In the genomic region with DNA sequence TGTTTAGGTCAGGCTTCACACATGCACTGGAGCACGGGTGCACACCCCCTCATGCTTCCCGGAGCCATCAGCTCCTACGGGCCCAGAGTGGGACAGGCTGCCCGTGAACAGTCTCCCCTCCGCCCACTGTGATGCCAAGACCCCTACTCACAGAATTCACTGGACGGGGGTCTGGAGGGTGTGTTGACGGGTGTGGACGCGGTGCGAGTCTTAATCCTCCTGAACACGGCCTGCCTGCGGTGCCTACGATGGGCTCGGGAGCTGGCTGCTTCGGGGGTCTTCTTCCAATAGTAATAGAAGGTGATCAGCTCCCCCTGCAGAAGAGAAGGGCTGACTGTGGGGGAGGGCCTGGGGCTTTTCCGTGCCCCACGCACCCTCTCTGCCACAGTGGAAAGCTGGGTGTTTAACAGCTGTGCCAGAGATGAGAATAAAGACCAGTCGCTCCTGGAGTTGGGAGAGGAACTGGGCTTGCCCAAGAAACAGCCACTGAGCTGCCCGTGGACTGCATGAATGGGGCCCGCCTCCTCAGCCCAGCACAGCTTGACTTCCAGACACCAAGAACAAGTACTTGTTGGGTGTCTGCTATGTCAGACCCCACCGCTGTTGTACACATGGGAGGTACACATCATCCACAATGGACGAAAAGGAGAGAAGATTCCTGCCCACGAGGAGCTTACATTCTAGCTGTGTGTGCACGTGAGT, we compare ENCODE assay signal across 18 cellular contexts. TPM values are rescaled to one million over a fixed set of nuclear protein-coding genes. Genes with fewer than 3 reads are reported as not detected.
DNase-seq lines count a peak whose midpoint lies in the region; ATAC-seq, FAIRE-seq and TF ChIP-seq lines count a peak whose summit lies in the region.
"Had no signal": no experiment of that assay in that cellular context is flagged by ENCODE, and none has a peak within 500 bp of the region (broad histone marks: within the 10 kb centered on the region; RNA-seq: fewer than 3 reads in every experiment).

No MANE protein-coding gene starts in this region.

- ATAC-seq in GM21367 (IDR thresholded peaks at IDR 0.05; ENCODE audit: unreplicated experiment), result no peak
- ATAC-seq in HG02840 (IDR thresholded peaks at IDR 0.05; ENCODE audit: low FRiP score, unreplicated experiment), result no peak
- ATAC-seq: activated T-cell treated with anti-CD3 and anti-CD28 coated beads, Interleukin-2, amount 50 U/mL, for 4 hours had no signal

- FAIRE-seq in kidney (lab: Jason Lieb, UNC), result no peak

- H3K9me3 Mint-ChIP-seq in CD8-positive, alpha-beta memory T cell, result no peaks in the 10 kb centered on the region
- no peaks in the 10 kb centered on the region for H3K9me3 Mint-ChIP-seq in endodermal cell
- H3K9me3 Mint-ChIP-seq: activated T-cell treated with anti-CD3 and anti-CD28 coated beads, Interleukin-2, amount 50 U/mL, for 4 hours; neural crest cell had no signal

- H3K9ac ChIP-seq in endodermal cell (ENCODE audit: extremely low read depth, low read length, poor library complexity, severe bottlenecking) (no peak overlapping the region), kidney (ENCODE audit: low read length in 2 of 2) (peak overlapping the region in 1 of 2 donors; percentile 43)

- peaks cover 0 to 2% of the 10 kb centered on the region in 2 donors for H3K27me3 Mint-ChIP-seq in CD8-positive, alpha-beta memory T cell
- no peaks in the 10 kb centered on the region for H3K27me3 Mint-ChIP-seq in endodermal cell (ENCODE audit: insufficient read depth)

- H3K4me1 ChIP-seq in A673 (ENCODE audit: insufficient read depth, low read length, poor library complexity, severe bottlenecking) (peaks cover 72% of the 10 kb centered on the region), endodermal cell (ENCODE audit: control insufficient read depth, insufficient read depth, low read length) (no peaks in the 10 kb centered on the region), kidney (ENCODE audit: control insufficient read depth in 1 of 2, insufficient read depth in 1 of 2, low read depth in 1 of 2, low read length in 2 of 2) (peaks cover 40 to 54% of the 10 kb centered on the region in 2 donors)
- H3K4me1 ChIP-seq in CD8-positive, alpha-beta memory T cell (ENCODE audit: insufficient read depth, low read length), result peaks cover 9% of the 10 kb centered on the region

- no TSS peak for BruUV-seq in A673 (replicated peaks; lab: Mats Ljungman, UMichigan)

- H3K4me1 Mint-ChIP-seq in CD8-positive, alpha-beta memory T cell, result peaks cover 28 to 32% (median 30%) of the 10 kb centered on the region in 3 donors
- H3K4me1 Mint-ChIP-seq in endodermal cell, result peaks cover 11% of the 10 kb centered on the region

- CTCF ChIA-PET in A673 (lab: Charles Lee), result no interaction called here
- CTCF ChIA-PET in CD8-positive, alpha-beta memory T cell (lab: Charles Lee), result interaction anchor here (1.9 kb wide), 1 partner anchor 13 kb away, joined by 4 read pairs; no protein-coding TSS in a partner anchor

- DNase-seq in A673 (ENCODE audit: low spot score) (no peak), endodermal cell (no peak), posterior vena cava (ENCODE audit: low spot score) (peak; percentile 66), kidney (no peak)
- no peak for DNase-seq in CD8-positive, alpha-beta memory T cell
- DNase-seq: activated CD4-positive, alpha-beta T cell treated with anti-CD3 and anti-CD28 coated beads, Interleukin-2, amount 50 U/mL, for 4 hours; activated T-cell treated with anti-CD3 and anti-CD28 coated beads, Interleukin-2, amount 50 U/mL, for 4 hours; dermis blood vessel endothelial cell; midbrain; NCI-H1048; NCI-H2081; NCI-H510A treated with DMSO at 0.1 percent for 48 hours; stimulated activated CD4-positive, alpha-beta T cell treated with anti-CD3 and anti-CD28 coated beads, Interleukin-15, amount 100 ng/mL, for 24 hours; testis had no signal

- H3K36me3 ChIP-seq in A673 (ENCODE audit: insufficient read depth, low read length, poor library complexity, severe bottlenecking) (peaks cover 36% of the 10 kb centered on the region), endodermal cell (ENCODE audit: control insufficient read depth, insufficient read depth, low read length) (peaks cover 64% of the 10 kb centered on the region), kidney (ENCODE audit: control insufficient read depth in 1 of 2, insufficient read depth in 2 of 2, low read length in 2 of 2) (peaks cover 26 to 44% of the 10 kb centered on the region in 2 donors)
- H3K36me3 ChIP-seq in CD8-positive, alpha-beta memory T cell (ENCODE audit: insufficient read depth, low read length), result peaks cover 36% of the 10 kb centered on the region

- intact Hi-C loops in A673 (cut with micrococcal nuclease; ENCODE audit: unreplicated experiment), result no loop called here
- intact Hi-C loops in posterior vena cava (cut with DNase I), result no loop called here
- intact Hi-C loops in kidney (cut with DNase I), result no loop called here

- H3K27ac ChIP-seq in A673 (ENCODE audit: low read depth, low read length, poor library complexity, severe bottlenecking) (peak overlapping the region; percentile 11), endodermal cell (ENCODE audit: low read depth, low read length) (no peak overlapping the region), kidney (ENCODE audit: low read depth in 2 of 2, low read length in 2 of 2) (no peak overlapping the region)
- no peak overlapping the region for H3K27ac ChIP-seq in CD8-positive, alpha-beta memory T cell (ENCODE audit: low read depth, low read length)

- H3K27me3 ChIP-seq in A673 (replicated peaks; ENCODE audit: insufficient read depth, low read depth, low read length, poor library complexity), result no peaks in the 10 kb centered on the region
- no peaks in the 10 kb centered on the region for H3K27me3 ChIP-seq in CD8-positive, alpha-beta memory T cell (ENCODE audit: insufficient read depth, low read length, poor library complexity, severe bottlenecking)
- no peaks in the 10 kb centered on the region for H3K27me3 ChIP-seq in endodermal cell (ENCODE audit: control insufficient read depth, insufficient read depth, low read length, poor library complexity, severe bottlenecking)
- H3K27me3 ChIP-seq: cardiac muscle cell, testis had no signal

- no peak overlapping the region for H3K4me3 ChIP-seq in A673 (ENCODE audit: low read depth, low read length, poor library complexity, severe bottlenecking)
- H3K4me3 ChIP-seq in CD8-positive, alpha-beta memory T cell (ENCODE audit: low read length), result no peak overlapping the region
- H3K4me3 ChIP-seq in endodermal cell (ENCODE audit: low read length), result no peak overlapping the region
- H3K4me3 ChIP-seq in kidney (ENCODE audit: low read length in 2 of 2), result no peak overlapping the region
- H3K4me3 ChIP-seq: cardiac muscle cell, testis had no signal

- H3K27ac Mint-ChIP-seq in CD8-positive, alpha-beta memory T cell, result peak overlapping the region in 5 of 8 donors; percentile 29 to 77 (median 57)
- H3K27ac Mint-ChIP-seq in endodermal cell, result peak overlapping the region; percentile 58

- TF ChIP-seq CTCF in A673 (conservative IDR thresholded peaks at IDR 0.05; ENCODE audit: low read depth, low read length) (no peak), endodermal cell (conservative IDR thresholded peaks at IDR 0.05) (no peak), kidney (IDR thresholded peaks at IDR 0.05; ENCODE audit: borderline replicate concordance, extremely low read depth, insufficient read depth) (no peak)

- no peak overlapping the region for H3K4me3 Mint-ChIP-seq in CD8-positive, alpha-beta memory T cell
- no peak overlapping the region for H3K4me3 Mint-ChIP-seq in endodermal cell
- H3K4me3 Mint-ChIP-seq: activated T-cell treated with anti-CD3 and anti-CD28 coated beads, Interleukin-2, amount 50 U/mL, for 4 hours; neural crest cell had no signal

- POLR2A ChIA-PET in A673 (lab: Charles Lee; ENCODE audit: low non-redundant PET), result no interaction called here
- POLR2A ChIA-PET in CD8-positive, alpha-beta memory T cell (lab: Charles Lee), result no interaction called here

- 96 to 97% methylated on average over 16 to 24 of the region's 24 CpGs for WGBS in endodermal cell (ENCODE audit: insufficient coverage in 1 of 2, insufficient read length in 1 of 2), 2 experiments

- peaks cover 0 to 76% (median 9%) of the 10 kb centered on the region in 3 donors for H3K36me3 Mint-ChIP-seq in CD8-positive, alpha-beta memory T cell
- peaks cover 53% of the 10 kb centered on the region for H3K36me3 Mint-ChIP-seq in endodermal cell (ENCODE audit: low read depth)

- H3K9me3 ChIP-seq in A673 (ENCODE audit: low read depth, low read length, poor library complexity, severe bottlenecking), result no peaks in the 10 kb centered on the region
- no peaks in the 10 kb centered on the region for H3K9me3 ChIP-seq in CD8-positive, alpha-beta memory T cell (ENCODE audit: low read length)
- H3K9me3 ChIP-seq in endodermal cell (ENCODE audit: control insufficient read depth, low read length), result no peaks in the 10 kb centered on the region
- H3K9me3 ChIP-seq in kidney (ENCODE audit: control insufficient read depth in 1 of 2, low read length in 2 of 2), result no peaks in the 10 kb centered on the region
- H3K9me3 ChIP-seq: testis had no signal

RNA-seq across cellular contexts. Expression of a gene that starts 47.9 kb away (rescaled TPM):
- total RNA-seq in A673 (2021) (0.52 and 0.82 TPM in 2 replicates), endodermal cell (under 1 TPM in 1 of 2 donors, not detected in 1; 0.42 TPM), posterior vena cava (1 to 10 TPM; 3.6 to 5.6 TPM), kidney (1.8 TPM)
- total RNA-seq in CD8-positive, alpha-beta memory T cell, result under 1 TPM; 0.31 to 0.58 TPM
- 0.70 TPM for polyA plus RNA-seq in CD8-positive, alpha-beta memory T cell
- polyA plus RNA-seq in endodermal cell (2013, experiment 1 of 2), result 2.4 TPM
- polyA plus RNA-seq in endodermal cell (2013, experiment 2 of 2), result 2.3 TPM
- polyA plus RNA-seq in kidney (ENCODE audit: insufficient read depth, low read depth, low replicate concordance), result 9.2 TPM
